Comparison of ENCODE assay signal across 20 cellular contexts in genomic region chr4:157994863-157995262, GRCh38.
DNase-seq lines count a peak whose midpoint lies in the region; ATAC-seq and TF ChIP-seq lines count a peak whose summit lies in the region.
"Had no signal": no experiment of that assay in that cellular context is flagged by ENCODE, and none has a peak within 500 bp of the region (broad histone marks: within the 10 kb centered on the region; RNA-seq: fewer than 3 reads in every experiment).

No MANE protein-coding gene starts in this region.

- WGBS in esophagus squamous epithelium, 2 donors, result 44 to 50% methylated on average over 6 of the region's 6 CpGs

- no peaks in the 10 kb centered on the region for H3K9me2 ChIP-seq in PC-3 (replicated peaks; ENCODE audit: low read length)

- TF ChIP-seq POLR2A in esophagus squamous epithelium (IDR thresholded peaks at IDR 0.05), result no peak
- no peak for TF ChIP-seq POLR2A in erythroblast (IDR thresholded peaks at IDR 0.05; ENCODE audit: low read length)

- no peaks in the 10 kb centered on the region for H3F3A ChIP-seq in PC-3 (ENCODE audit: low read length, unreplicated experiment)

- H3K27ac ChIP-seq in PC-3 (ENCODE audit: low read length) (no peak overlapping the region), esophagus squamous epithelium (peak overlapping the region in 3 of 4 donors; percentile 23 to 57 (median 28))
- H3K27ac ChIP-seq: cardiac muscle cell, right atrium auricular region had no signal

- POLR2A ChIA-PET in PC-3 (lab: Charles Lee; ENCODE audit: unreplicated experiment) (no interaction called here), GM10248 (lab: Yijun Ruan, JAX) (no interaction called here)

- H3K4me3 ChIP-seq in PC-3 (ENCODE audit: low read length) (no peak overlapping the region), esophagus squamous epithelium (no peak overlapping the region)
- H3K4me3 ChIP-seq: cardiac muscle cell, right atrium auricular region had no signal

- H3K27me3 Mint-ChIP-seq in nephron progenitor cell (ENCODE audit: low read depth, poor library complexity) (no peaks in the 10 kb centered on the region), mesothelial cell of epicardium (ENCODE audit: low read depth) (no peaks in the 10 kb centered on the region)
- H3K27me3 Mint-ChIP-seq: activated CD4-positive, alpha-beta memory T cell treated with anti-CD3 and anti-CD28 coated beads for 36 hours; stimulated activated naive B cell treated with anti-CD40 and anti-IgM and Interleukin-4, amounts not matched to agents 10 μg/mL and 1 μg/mL and 100 μg/mL, for 72 hours had no signal

- H3K4me3 Mint-ChIP-seq in nephron progenitor cell, result no peak overlapping the region
- H3K4me3 Mint-ChIP-seq in mesothelial cell of epicardium, result no peak overlapping the region
- H3K4me3 Mint-ChIP-seq: activated CD4-positive, alpha-beta memory T cell treated with anti-CD3 and anti-CD28 coated beads for 36 hours; stimulated activated naive B cell treated with anti-CD40 and anti-IgM and Interleukin-4, amounts not matched to agents 10 μg/mL and 1 μg/mL and 100 μg/mL, for 72 hours; T-helper 2 cell treated with Interferon-gamma antibody and Interleukin-4, amounts not matched to agents 5 μg/mL and 100 μg/mL, for 36 hours had no signal

- H3K27me3 ChIP-seq in PC-3 (ENCODE audit: low read length) (no peaks in the 10 kb centered on the region), esophagus squamous epithelium (no peaks in the 10 kb centered on the region)
- H3K27me3 ChIP-seq: BE2C, cardiac muscle cell, right atrium auricular region had no signal

- intact Hi-C loops in PC-3 (cut with micrococcal nuclease) (no loop called here), esophagus squamous epithelium (cut with DNase I) (loop anchor here (5.0 kb wide), 1 partner anchor 177 kb away; the partner anchor contains the start of gene GASK1B)

- H3K79me2 ChIP-seq in PC-3 (ENCODE audit: low read length), result no peaks in the 10 kb centered on the region

- H3K27ac Mint-ChIP-seq in nephron progenitor cell (peak overlapping the region; percentile 26), mesothelial cell of epicardium (no peak overlapping the region)
- H3K27ac Mint-ChIP-seq: activated CD4-positive, alpha-beta memory T cell treated with anti-CD3 and anti-CD28 coated beads for 36 hours; stimulated activated naive B cell treated with anti-CD40 and anti-IgM and Interleukin-4, amounts not matched to agents 10 μg/mL and 1 μg/mL and 100 μg/mL, for 72 hours; T-helper 2 cell treated with Interferon-gamma antibody and Interleukin-4, amounts not matched to agents 5 μg/mL and 100 μg/mL, for 36 hours had no signal

- H3K9me3 Mint-ChIP-seq in nephron progenitor cell (no peaks in the 10 kb centered on the region), mesothelial cell of epicardium (no peaks in the 10 kb centered on the region)
- H3K9me3 Mint-ChIP-seq: activated CD4-positive, alpha-beta memory T cell treated with anti-CD3 and anti-CD28 coated beads for 36 hours; stimulated activated naive B cell treated with anti-CD40 and anti-IgM and Interleukin-4, amounts not matched to agents 10 μg/mL and 1 μg/mL and 100 μg/mL, for 72 hours; T-helper 2 cell treated with Interferon-gamma antibody and Interleukin-4, amounts not matched to agents 5 μg/mL and 100 μg/mL, for 36 hours had no signal

- no TSS peak for BruUV-seq in PC-3 (replicated peaks; lab: Mats Ljungman, UMichigan)

- peaks cover 25% of the 10 kb centered on the region for H3K4me1 Mint-ChIP-seq in nephron progenitor cell
- peaks cover 26% of the 10 kb centered on the region for H3K4me1 Mint-ChIP-seq in mesothelial cell of epicardium
- H3K4me1 Mint-ChIP-seq: stimulated activated naive B cell treated with anti-CD40 and anti-IgM and Interleukin-4, amounts not matched to agents 10 μg/mL and 1 μg/mL and 100 μg/mL, for 72 hours had no signal

- H3K36me3 ChIP-seq in PC-3 (ENCODE audit: low read depth, low read length) (no peaks in the 10 kb centered on the region), esophagus squamous epithelium (no peaks in the 10 kb centered on the region)
- H3K36me3 ChIP-seq: BE2C, cardiac muscle cell, right atrium auricular region had no signal

- CTCF ChIA-PET in PC-3 (lab: Charles Lee) (interaction anchor here (0.5 kb wide), 1 partner anchor 260 kb away, joined by 5 read pairs; no protein-coding TSS in a partner anchor), GM10248 (lab: Yijun Ruan, JAX) (no interaction called here)

- H3K36me3 Mint-ChIP-seq in nephron progenitor cell (ENCODE audit: low read depth), result no peaks in the 10 kb centered on the region
- H3K36me3 Mint-ChIP-seq in mesothelial cell of epicardium, result no peaks in the 10 kb centered on the region
- H3K36me3 Mint-ChIP-seq: activated CD4-positive, alpha-beta memory T cell treated with anti-CD3 and anti-CD28 coated beads for 36 hours; stimulated activated naive B cell treated with anti-CD40 and anti-IgM and Interleukin-4, amounts not matched to agents 10 μg/mL and 1 μg/mL and 100 μg/mL, for 72 hours had no signal

- H3K9ac ChIP-seq in PC-3 (ENCODE audit: low read length), result no peak overlapping the region

- DNase-seq in COLO829 (ENCODE audit: low spot score) (peak; percentile 27), PC-3 (peak; percentile 60), esophagus squamous epithelium (lab: John Stamatoyannopoulos, UW) (no peak), nephron progenitor cell (no peak), erythroblast (lab: John Stamatoyannopoulos, UW) (no peak), mesothelial cell of epicardium (ENCODE audit: low spot score in 2 of 2, unreplicated experiment in 2 of 2) (no peak), GM10248 (ENCODE audit: extremely low spot score) (no peak)
- DNase-seq: activated CD4-positive, alpha-beta memory T cell treated with anti-CD3 and anti-CD28 coated beads for 36 hours; activated gamma-delta T cell; BE2C; H7; NCI-H1105; NCI-H526 treated with DMSO at 0.1 percent for 48 hours; RPMI8226; stimulated activated CD4-positive, alpha-beta T cell treated with anti-CD3 and anti-CD28 coated beads, Interleukin-4, amount 100 ng/mL, for 4 hours; stimulated activated naive B cell treated with anti-CD40 and anti-IgM and Interleukin-4, amounts not matched to agents 10 μg/mL and 1 μg/mL and 100 μg/mL, for 72 hours had no signal

- H2AFZ ChIP-seq in PC-3 (ENCODE audit: low read length), result peak overlapping the region; percentile 43; the same call in 1 of the 2 replicates

- no peak for TF ChIP-seq CTCF in PC-3 (conservative IDR thresholded peaks at IDR 0.05; ENCODE audit: low read depth, low read length)
- TF ChIP-seq CTCF in esophagus squamous epithelium (IDR thresholded peaks at IDR 0.05), result no peak
- TF ChIP-seq CTCF in nephron progenitor cell (IDR thresholded peaks at IDR 0.05), result no peak
- no peak for TF ChIP-seq CTCF in mesothelial cell of epicardium (IDR thresholded peaks at IDR 0.05; ENCODE audit: unreplicated experiment)
- no peak for TF ChIP-seq CTCF in GM10248 (IDR thresholded peaks at IDR 0.05; ENCODE audit: control extremely low read depth, extremely low read depth, low read depth, missing control alignments)

- H3K4me2 ChIP-seq in PC-3 (ENCODE audit: low read length), result peak overlapping the region; percentile 62

- no peaks in the 10 kb centered on the region for H3K9me3 ChIP-seq in PC-3 (ENCODE audit: low read length)
- H3K9me3 ChIP-seq in esophagus squamous epithelium, result no peaks in the 10 kb centered on the region
- H3K9me3 ChIP-seq: BE2C, right atrium auricular region had no signal

- ATAC-seq in PC-3 (no peak), HG03565 (IDR thresholded peaks at IDR 0.05; ENCODE audit: unreplicated experiment) (no peak)
- ATAC-seq: stimulated activated naive B cell treated with anti-CD40 and anti-IgM and Interleukin-4, amounts not matched to agents 10 μg/mL and 1 μg/mL and 100 μg/mL, for 72 hours had no signal

- peaks cover 30% of the 10 kb centered on the region for H3K4me1 ChIP-seq in PC-3 (ENCODE audit: insufficient read depth, low read length)
- H3K4me1 ChIP-seq in esophagus squamous epithelium, result peaks cover 0 to 13% (median 10%) of the 10 kb centered on the region in 3 donors
- H3K4me1 ChIP-seq: BE2C had no signal

- H4K20me1 ChIP-seq in PC-3 (ENCODE audit: low read length), result no peaks in the 10 kb centered on the region

Comparison
In these comparisons a context has a peak if more than half of its experiments do, and no peak if none do; other contexts are left out.
1. DNase-seq: peak in COLO829 (single experiment) and PC-3 (single experiment); none in esophagus squamous epithelium (single experiment), nephron progenitor cell (single experiment), erythroblast (0 of 2), mesothelial cell of epicardium (0 of 2) and GM10248 (single experiment).